Comparison of ENCODE assay signal across 14 cellular contexts in the genomic region with DNA sequence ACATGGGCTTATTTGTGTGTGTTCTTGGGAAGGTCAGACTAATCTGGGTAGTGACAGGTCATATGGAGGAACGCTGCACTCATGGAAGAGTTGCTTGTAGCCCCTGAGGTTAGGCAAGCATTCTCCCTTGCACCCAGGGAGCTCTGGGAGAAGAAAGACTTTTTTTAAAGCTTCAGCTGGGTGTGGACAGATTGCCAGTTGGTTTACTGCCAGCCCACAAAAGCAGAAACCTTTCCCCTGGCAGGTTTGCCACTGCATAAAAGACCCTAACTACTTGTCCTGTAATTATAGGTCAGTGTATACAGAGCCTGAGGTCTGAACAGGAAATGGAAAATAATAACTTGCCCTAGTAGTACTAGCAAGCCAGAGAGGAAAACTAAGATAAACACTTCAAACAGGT. TPM values are rescaled to one million over a fixed set of nuclear protein-coding genes. Genes with fewer than 3 reads are reported as not detected.
DNase-seq lines count a peak whose midpoint lies in the region; ATAC-seq and TF ChIP-seq lines count a peak whose summit lies in the region.
"Had no signal": no experiment of that assay in that cellular context is flagged by ENCODE, and none has a peak within 500 bp of the region (broad histone marks: within the 10 kb centered on the region; RNA-seq: fewer than 3 reads in every experiment).

No MANE protein-coding gene starts in this region.

- ATAC-seq in lower lobe of right lung, result peak; percentile 73 to 74

- no peaks in the 10 kb centered on the region for H3K36me3 ChIP-seq in HEK293 (ENCODE audit: control insufficient read depth in 2 of 2, insufficient read depth in 1 of 2, low read length in 2 of 2)
- no peaks in the 10 kb centered on the region for H3K36me3 ChIP-seq in lower lobe of right lung
- H3K36me3 ChIP-seq in PC-9 (ENCODE audit: low read depth), result no peaks in the 10 kb centered on the region
- H3K36me3 ChIP-seq in WERI-Rb-1, result no peaks in the 10 kb centered on the region
- H3K36me3 ChIP-seq: adrenal gland had no signal

- H3K27ac ChIP-seq in HEK293 (ENCODE audit: extremely low read depth, low read depth, low read length), result no peak overlapping the region
- H3K27ac ChIP-seq in lower lobe of right lung, result peak overlapping the region; percentile 18
- no peak overlapping the region for H3K27ac ChIP-seq in PC-9
- H3K27ac ChIP-seq in WERI-Rb-1, result no peak overlapping the region
- H3K27ac ChIP-seq: adrenal gland, skin epidermis had no signal

- H3K4me1 Mint-ChIP-seq in activated CD4-positive, alpha-beta T cell treated with anti-CD3 and anti-CD28 coated beads, Interleukin-2, amount 10 ng/mL, durations not matched to agents 24 days and 14 days, result peaks cover 7% of the 10 kb centered on the region

- H2AFZ ChIP-seq in PC-9, result no peak overlapping the region

- H3K9me3 ChIP-seq in HEK293 (ENCODE audit: control insufficient read depth, insufficient read depth, low read depth, low read length) (no peaks in the 10 kb centered on the region), lower lobe of right lung (no peaks in the 10 kb centered on the region), PC-9 (ENCODE audit: insufficient read depth, low read depth) (no peaks in the 10 kb centered on the region), WERI-Rb-1 (ENCODE audit: severe bottlenecking) (no peaks in the 10 kb centered on the region)
- H3K9me3 ChIP-seq: adrenal gland had no signal

- no peaks in the 10 kb centered on the region for H3K79me2 ChIP-seq in PC-9 (ENCODE audit: low read depth)

- no peaks in the 10 kb centered on the region for H4K20me1 ChIP-seq in PC-9 (ENCODE audit: insufficient read depth)

- intact Hi-C loops in lower lobe of right lung (cut with DNase I), result no loop called here
- intact Hi-C loops in PC-9 (cut with micrococcal nuclease; ENCODE audit: unreplicated experiment), result no loop called here
- intact Hi-C loops in activated CD4-positive, alpha-beta T cell treated with anti-CD3 and anti-CD28 coated beads, Interleukin-2, amount 10 ng/mL, durations not matched to agents 24 days and 14 days (cut with micrococcal nuclease), result no loop called here

- peaks cover 1% of the 10 kb centered on the region for H3K27me3 Mint-ChIP-seq in activated CD4-positive, alpha-beta T cell treated with anti-CD3 and anti-CD28 coated beads, Interleukin-2, amount 10 ng/mL, durations not matched to agents 24 days and 14 days

- no peaks in the 10 kb centered on the region for H3K4me1 ChIP-seq in HEK293 (ENCODE audit: control insufficient read depth, insufficient read depth, low read length)
- peaks cover 8% of the 10 kb centered on the region for H3K4me1 ChIP-seq in lower lobe of right lung
- H3K4me1 ChIP-seq in PC-9 (replicated peaks; ENCODE audit: insufficient read depth), result no peaks in the 10 kb centered on the region
- H3K4me1 ChIP-seq: adrenal gland had no signal

- CTCF ChIA-PET in HEK293 (lab: Yijun Ruan, JAX) (no interaction called here), PC-9 (lab: Charles Lee) (no interaction called here)

- H3K27ac Mint-ChIP-seq in activated CD4-positive, alpha-beta T cell treated with anti-CD3 and anti-CD28 coated beads, Interleukin-2, amount 10 ng/mL, durations not matched to agents 24 days and 14 days, result no peak overlapping the region
- H3K27ac Mint-ChIP-seq: T-helper 1 cell treated with Interleukin-12 subunit alpha and Interleukin-12 subunit beta and Interleukin-4 antibody, amounts not matched to agents 30 μg/mL and 1 μg/mL, for 36 hours had no signal

- H3K9me2 ChIP-seq in PC-9 (ENCODE audit: insufficient read depth), result no peaks in the 10 kb centered on the region; the same call in 1 of the 2 replicates

- no peak overlapping the region for H3K4me2 ChIP-seq in PC-9

- POLR2A ChIA-PET in HEK293 (lab: Yijun Ruan, JAX), result no interaction called here
- POLR2A ChIA-PET in PC-9 (lab: Charles Lee; ENCODE audit: unreplicated experiment), result no interaction called here

- BruUV-seq in PC-9 (replicated peaks; lab: Mats Ljungman, UMichigan), result no TSS peak

- no peak overlapping the region for H3K4me3 Mint-ChIP-seq in activated CD4-positive, alpha-beta T cell treated with anti-CD3 and anti-CD28 coated beads, Interleukin-2, amount 10 ng/mL, durations not matched to agents 24 days and 14 days
- H3K4me3 Mint-ChIP-seq: neural crest cell; T-helper 1 cell treated with Interleukin-12 subunit alpha and Interleukin-12 subunit beta and Interleukin-4 antibody, amounts not matched to agents 30 μg/mL and 1 μg/mL, for 36 hours had no signal

- H3K36me3 Mint-ChIP-seq in activated CD4-positive, alpha-beta T cell treated with anti-CD3 and anti-CD28 coated beads, Interleukin-2, amount 10 ng/mL, durations not matched to agents 24 days and 14 days (ENCODE audit: low read depth), result no peaks in the 10 kb centered on the region

- H3K27me3 ChIP-seq in lower lobe of right lung (ENCODE audit: low read depth) (no peaks in the 10 kb centered on the region), PC-9 (ENCODE audit: insufficient read depth, low read depth) (no peaks in the 10 kb centered on the region), WERI-Rb-1 (ENCODE audit: insufficient read depth, low read depth, severe bottlenecking) (no peaks in the 10 kb centered on the region)
- H3K27me3 ChIP-seq: adrenal gland had no signal

- TF ChIP-seq CTCF in HEK293 (tag by site-specific recombination; IDR thresholded peaks at IDR 0.05) (no peak), lower lobe of right lung (IDR thresholded peaks at IDR 0.05) (no peak), PC-9 (conservative IDR thresholded peaks at IDR 0.05) (no peak), WERI-Rb-1 (IDR thresholded peaks at IDR 0.05; ENCODE audit: low read depth, low read length) (no peak)

- H3F3A ChIP-seq in PC-9 (ENCODE audit: insufficient read depth, low read depth), result no peaks in the 10 kb centered on the region

- H3K4me3 ChIP-seq in HEK293 (ENCODE audit: low read depth, low read length) (no peak overlapping the region), lower lobe of right lung (no peak overlapping the region), PC-9 (no peak overlapping the region), WERI-Rb-1 (ENCODE audit: low read depth, low read length) (no peak overlapping the region)
- H3K4me3 ChIP-seq: adrenal gland, skin epidermis had no signal

- peak; percentile 24 for DNase-seq in DMS79 (lab: John Stamatoyannopoulos, UW)
- DNase-seq in NCI-H345 (lab: John Stamatoyannopoulos, UW), result peak; percentile 28
- DNase-seq in lower lobe of right lung, result no peak
- DNase-seq in PC-9, result no peak
- no peak for DNase-seq in WERI-Rb-1
- no peak for DNase-seq in activated CD4-positive, alpha-beta T cell treated with anti-CD3 and anti-CD28 coated beads, Interleukin-2, amount 10 ng/mL, durations not matched to agents 24 days and 14 days
- no peak for DNase-seq in NCI-H2171 (lab: John Stamatoyannopoulos, UW)
- DNase-seq: adrenal gland, foreskin fibroblast, kidney glomerular epithelial cell had no signal

- H3K9me3 Mint-ChIP-seq in activated CD4-positive, alpha-beta T cell treated with anti-CD3 and anti-CD28 coated beads, Interleukin-2, amount 10 ng/mL, durations not matched to agents 24 days and 14 days, result peaks cover 12% of the 10 kb centered on the region
- H3K9me3 Mint-ChIP-seq: T-helper 1 cell treated with Interleukin-12 subunit alpha and Interleukin-12 subunit beta and Interleukin-4 antibody, amounts not matched to agents 30 μg/mL and 1 μg/mL, for 36 hours had no signal

TF ChIP-seq in HEK293, 187 proteins besides CTCF, POLR2A, EP300 and RAD21:
- TF ChIP-seq ZNF776 (tag by site-specific recombination; IDR thresholded peaks at IDR 0.05; ENCODE audit: borderline replicate concordance) (no peak), SP7 (tag by site-specific recombination; IDR thresholded peaks at IDR 0.05) (peak; percentile 86)

RNA-seq across cellular contexts. Expression of gene NFKB1, which starts 7.4 kb away (rescaled TPM):
- total RNA-seq in lower lobe of right lung (48.9 TPM), PC-9 (2021) (11.6 and 16.8 TPM in 2 replicates)
- total RNA-seq in activated CD4-positive, alpha-beta T cell treated with anti-CD3 and anti-CD28 coated beads, Interleukin-2, amount 10 ng/mL, durations not matched to agents 24 days and 14 days, result 146 and 148 TPM in 2 replicates

Comparison
In these comparisons a context has a peak if more than half of its experiments do, and no peak if none do; other contexts are left out.
1. DNase-seq: peak in DMS79 (single experiment) and NCI-H345 (single experiment); none in lower lobe of right lung (single experiment), PC-9 (0 of 2), WERI-Rb-1 (single experiment), activated CD4-positive, alpha-beta T cell treated with anti-CD3 and anti-CD28 coated beads, Interleukin-2, amount 10 ng/mL, durations not matched to agents 24 days and 14 days (single experiment) and NCI-H2171 (single experiment).